14 cellular contexts compared by ENCODE assay signal in genomic region chr5:57696906-57697590, GRCh38.
DNase-seq lines count a peak whose midpoint lies in the region; ATAC-seq, FAIRE-seq and TF ChIP-seq lines count a peak whose summit lies in the region.
"Had no signal": no experiment of that assay in that cellular context is flagged by ENCODE, and none has a peak within 500 bp of the region (broad histone marks: within the 10 kb centered on the region; RNA-seq: fewer than 3 reads in every experiment).

No MANE protein-coding gene starts in this region.

- H3K27me3 Mint-ChIP-seq in natural killer cell treated with Interleukin-12 subunit alpha and Interleukin-12 subunit beta and Interleukin-15 and Interleukin-18, amount 100 ng/mL, for 72 hours: peaks cover 0 to 11% of the 10 kb centered on the region in 2 donors

- H3K27ac Mint-ChIP-seq in natural killer cell treated with Interleukin-12 subunit alpha and Interleukin-12 subunit beta and Interleukin-15 and Interleukin-18, amount 100 ng/mL, for 72 hours: no peak overlapping the region
- H3K27ac Mint-ChIP-seq: memory B cell had no signal

- no peak overlapping the region for H3K4me2 ChIP-seq in HepG2 (ENCODE audit: low read depth, low read length)
- no peak overlapping the region for H3K4me2 ChIP-seq in keratinocyte (ENCODE audit: control insufficient read depth, extremely low read depth, insufficient read depth, low read depth, low read length)
- H3K4me2 ChIP-seq: A549, hepatocyte had no signal

- TF ChIP-seq RAD21 in liver (IDR thresholded peaks at IDR 0.05): no peak
- no peak for TF ChIP-seq RAD21 in HepG2 (CRISPR knock-in tag; IDR thresholded peaks at IDR 0.05)

- POLR2A ChIA-PET in HepG2 (lab: Yijun Ruan, JAX): no interaction called here

- CTCF ChIA-PET in HepG2 (lab: Yijun Ruan, JAX; ENCODE audit: low intra/inter-chr PET ratio, low total read pairs): no interaction called here

- FAIRE-seq in HepG2 (lab: Jason Lieb, UNC) (no peak), keratinocyte (lab: Jason Lieb, UNC) (peak; percentile 17)
- FAIRE-seq: A549, astrocyte had no signal

- no peaks in the 10 kb centered on the region for H3K9me1 ChIP-seq in keratinocyte (ENCODE audit: control insufficient read depth, extremely low read depth, insufficient read depth, low read length)

- in situ Hi-C loops in HepG2 (cut with HindIII; ENCODE audit: extremely low pct_ligation_motif_present, low pct_unique_long_range_greater_than_20kb): no loop called here

- no peak for TF ChIP-seq EP300 in HepG2 (IDR thresholded peaks at IDR 0.05; ENCODE audit: low read depth in 2 of 2, low read length in 2 of 2)
- no peak for TF ChIP-seq EP300 in HepG2 (CRISPR knock-in tag; IDR thresholded peaks at IDR 0.05; ENCODE audit: borderline replicate concordance)

- no peaks in the 10 kb centered on the region for H3K79me2 ChIP-seq in HepG2 (ENCODE audit: insufficient read depth, low read length)
- no peaks in the 10 kb centered on the region for H3K79me2 ChIP-seq in keratinocyte (ENCODE audit: control insufficient read depth, insufficient read depth, low read length)
- H3K79me2 ChIP-seq: hepatocyte had no signal

- no peak for TF ChIP-seq POLR2A in HepG2 (IDR thresholded peaks at IDR 0.05; ENCODE audit: insufficient read depth in 1 of 2, low read depth in 2 of 2, low read length in 2 of 2)

- H3K27ac ChIP-seq in liver (ENCODE audit: low read depth in 1 of 2, low read length in 2 of 2): peak overlapping the region; percentile 79 to 90
- no peak overlapping the region for H3K27ac ChIP-seq in HepG2 (ENCODE audit: extremely low read length, insufficient read depth, low read length)
- no peak overlapping the region for H3K27ac ChIP-seq in keratinocyte (ENCODE audit: control insufficient read depth, insufficient read depth, low read length)
- peak overlapping the region; percentile 64 for H3K27ac ChIP-seq in rectal smooth muscle tissue (ENCODE audit: low read depth, low read length)
- no peak overlapping the region for H3K27ac ChIP-seq in caudate nucleus (ENCODE audit: low read depth, low read length)

- 62% methylated on average over 4 of the region's 4 CpGs for WGBS in liver
- WGBS in HepG2 (ENCODE audit: low lambda C conversion rate): 99% methylated on average over 4 of the region's 4 CpGs

- no peak overlapping the region for H3K4me3 ChIP-seq in liver (ENCODE audit: low read depth in 1 of 3, low read length in 3 of 3)
- no peak overlapping the region for H3K4me3 ChIP-seq in HepG2 (replicated peaks in 1 of 3; ENCODE audit: insufficient read depth in 1 of 3, low read depth in 2 of 3, low read length in 3 of 3)
- no peak overlapping the region for H3K4me3 ChIP-seq in keratinocyte (ENCODE audit: control insufficient read depth in 2 of 3, extremely low read depth in 1 of 3, insufficient read depth in 2 of 3, low read depth in 1 of 3, low read length in 3 of 3)
- no peak overlapping the region for H3K4me3 ChIP-seq in rectal smooth muscle tissue (ENCODE audit: low read length)
- H3K4me3 ChIP-seq: A549, hepatocyte had no signal

- H3K36me3 ChIP-seq in liver (ENCODE audit: control insufficient read depth in 4 of 4, insufficient read depth in 3 of 4, low read depth in 1 of 4, low read length in 3 of 4): no peaks in the 10 kb centered on the region
- no peaks in the 10 kb centered on the region for H3K36me3 ChIP-seq in HepG2 (replicated peaks in 1 of 2; ENCODE audit: control insufficient read depth in 1 of 2, insufficient read depth in 2 of 2, low read length in 2 of 2)
- no peaks in the 10 kb centered on the region for H3K36me3 ChIP-seq in keratinocyte (ENCODE audit: control insufficient read depth in 2 of 2, extremely low read depth in 1 of 2, insufficient read depth in 2 of 2, low read length in 2 of 2)
- no peaks in the 10 kb centered on the region for H3K36me3 ChIP-seq in rectal smooth muscle tissue (ENCODE audit: control insufficient read depth, insufficient read depth, low read length)

- no peaks in the 10 kb centered on the region for H3K4me1 Mint-ChIP-seq in natural killer cell treated with Interleukin-12 subunit alpha and Interleukin-12 subunit beta and Interleukin-15 and Interleukin-18, amount 100 ng/mL, for 72 hours (ENCODE audit: low read depth in 2 of 2)
- H3K4me1 Mint-ChIP-seq: memory B cell had no signal

- H3K9me3 Mint-ChIP-seq in natural killer cell treated with Interleukin-12 subunit alpha and Interleukin-12 subunit beta and Interleukin-15 and Interleukin-18, amount 100 ng/mL, for 72 hours: no peaks in the 10 kb centered on the region
- H3K9me3 Mint-ChIP-seq: memory B cell had no signal

- no TSS peak for BruUV-seq in HepG2 (replicated peaks; lab: Mats Ljungman, UMichigan)

- dilution Hi-C loops in keratinocyte (cut with MboI; ENCODE audit: extremely low pct_ligation_motif_present, low sequenced_read_pairs): no loop called here

- no peak overlapping the region for H2AFZ ChIP-seq in HepG2 (ENCODE audit: low read length)
- H2AFZ ChIP-seq in keratinocyte (ENCODE audit: control insufficient read depth, low read length): peak overlapping the region; percentile 1
- H2AFZ ChIP-seq: hepatocyte had no signal

- H3K4me1 ChIP-seq in liver (ENCODE audit: control insufficient read depth in 4 of 4, insufficient read depth in 4 of 4, low read length in 3 of 4) (peaks cover 9 to 33% (median 18%) of the 10 kb centered on the region in 4 donors), HepG2 (ENCODE audit: insufficient read depth, low read length) (peaks cover 49% of the 10 kb centered on the region), keratinocyte (ENCODE audit: control insufficient read depth, extremely low read depth, insufficient read depth, low read length) (peaks cover 54% of the 10 kb centered on the region), rectal smooth muscle tissue (ENCODE audit: control insufficient read depth, insufficient read depth, low read length) (peaks cover 6% of the 10 kb centered on the region)

- H3K36me3 Mint-ChIP-seq in natural killer cell treated with Interleukin-12 subunit alpha and Interleukin-12 subunit beta and Interleukin-15 and Interleukin-18, amount 100 ng/mL, for 72 hours: no peaks in the 10 kb centered on the region
- H3K36me3 Mint-ChIP-seq: memory B cell had no signal

- no peak overlapping the region for H3K4me3 Mint-ChIP-seq in natural killer cell treated with Interleukin-12 subunit alpha and Interleukin-12 subunit beta and Interleukin-15 and Interleukin-18, amount 100 ng/mL, for 72 hours
- H3K4me3 Mint-ChIP-seq: memory B cell had no signal

- no peaks in the 10 kb centered on the region for H4K20me1 ChIP-seq in HepG2 (ENCODE audit: insufficient read depth, low read length)
- H4K20me1 ChIP-seq in keratinocyte (ENCODE audit: control insufficient read depth, extremely low read depth, insufficient read depth, low read length): no peaks in the 10 kb centered on the region

- no peak for TF ChIP-seq CTCF in liver (IDR thresholded peaks at IDR 0.05; ENCODE audit: low read depth, low read length, missing input control)
- TF ChIP-seq CTCF in HepG2 (CRISPR knock-in tag; IDR thresholded peaks at IDR 0.05): no peak
- TF ChIP-seq CTCF in keratinocyte (optimal IDR thresholded peaks at IDR 0.05 in 1 of 3, IDR thresholded peaks at IDR 0.05 in 1 of 3, conservative IDR thresholded peaks at IDR 0.05 in 1 of 3; ENCODE audit: extremely low read depth in 1 of 3, insufficient read depth in 2 of 3, low read length in 3 of 3): no peak

- DNase-seq in HepG2 (ENCODE audit: low spot score) (no peak), keratinocyte (ENCODE audit: low read depth, low spot score) (no peak), MV-4-11 (lab: John Stamatoyannopoulos, UW) (no peak), caudate nucleus (lab: John Stamatoyannopoulos, UW) (no peak)
- DNase-seq in natural killer cell treated with Interleukin-12 subunit alpha and Interleukin-12 subunit beta and Interleukin-15 and Interleukin-18, amount 100 ng/mL, for 72 hours (ENCODE audit: low spot score): no peak
- DNase-seq in activated CD4-positive, CD25-positive, alpha-beta regulatory T cell treated with anti-CD3 and anti-CD28 coated beads, Interleukin-2, amount 50 U/mL, for 72 hours: no peak
- DNase-seq: effector memory CD4-positive, alpha-beta T cell had no signal

- H3K9ac ChIP-seq in liver (ENCODE audit: low read depth in 1 of 2, low read length in 2 of 2): no peak overlapping the region
- no peak overlapping the region for H3K9ac ChIP-seq in HepG2 (ENCODE audit: insufficient read depth, low read depth, low read length)
- H3K9ac ChIP-seq in keratinocyte (ENCODE audit: control insufficient read depth, extremely low read depth, insufficient read depth, low read length): no peak overlapping the region
- H3K9ac ChIP-seq in rectal smooth muscle tissue (ENCODE audit: low read length): no peak overlapping the region

- intact Hi-C loops in HepG2 (cut with micrococcal nuclease; ENCODE audit: unreplicated experiment): loop anchor here (10.0 kb wide), 1 partner anchor 522 kb away; the partner anchor contains the start of gene GPBP1

- no peak for ATAC-seq in HepG2
- no peak for ATAC-seq in natural killer cell treated with Interleukin-12 subunit alpha and Interleukin-12 subunit beta and Interleukin-15 and Interleukin-18, amount 100 ng/mL, for 72 hours
- ATAC-seq: A549; activated CD4-positive, CD25-positive, alpha-beta regulatory T cell treated with anti-CD3 and anti-CD28 coated beads, Interleukin-2, amount 50 U/mL, for 24 hours had no signal

- H3K9me3 ChIP-seq in liver (ENCODE audit: control insufficient read depth in 4 of 4, low read length in 3 of 4): no peaks in the 10 kb centered on the region
- H3K9me3 ChIP-seq in HepG2 (ENCODE audit: low read length): no peaks in the 10 kb centered on the region
- no peaks in the 10 kb centered on the region for H3K9me3 ChIP-seq in keratinocyte (ENCODE audit: control insufficient read depth, low read depth, low read length)
- H3K9me3 ChIP-seq: A549 had no signal

- H3K27me3 ChIP-seq in liver (ENCODE audit: control insufficient read depth in 4 of 4, insufficient read depth in 4 of 4, low read length in 3 of 4): no peaks in the 10 kb centered on the region
- no peaks in the 10 kb centered on the region for H3K27me3 ChIP-seq in HepG2 (ENCODE audit: control insufficient read depth in 1 of 2, insufficient read depth in 2 of 2, low read length in 2 of 2)
- no peaks in the 10 kb centered on the region for H3K27me3 ChIP-seq in keratinocyte (ENCODE audit: control insufficient read depth, extremely low read depth, insufficient read depth, low read length)
- H3K27me3 ChIP-seq in rectal smooth muscle tissue (ENCODE audit: control insufficient read depth, insufficient read depth, low read length): no peaks in the 10 kb centered on the region
- H3K27me3 ChIP-seq: hepatocyte had no signal

TF ChIP-seq in liver, 16 proteins besides CTCF, POLR2A, EP300 and RAD21 (continues in another document):
- TF ChIP-seq ATF3 (IDR thresholded peaks at IDR 0.05): no peak
- no peak for TF ChIP-seq JUND (IDR thresholded peaks at IDR 0.05)

Comparison
In these comparisons a context has a peak if more than half of its experiments do, and no peak if none do; other contexts are left out.
1. H3K27ac ChIP-seq: peak in liver (2 of 2) and rectal smooth muscle tissue (single experiment); none in HepG2 (single experiment), keratinocyte (single experiment) and caudate nucleus (single experiment).